ENCODE assay signal across 20 cellular contexts in genomic region chr14:68713782-68714181, GRCh38.
A peak's percentile ranks its signal among the peaks of the same experiment; 100 is the strongest.
DNase-seq lines count a peak whose midpoint lies in the region; ATAC-seq lines count a peak whose summit lies in the region.
"Had no signal": no experiment of that assay in that cellular context is flagged by ENCODE, and none has a peak within 500 bp of the region (broad histone marks: within the 10 kb centered on the region; RNA-seq: fewer than 3 reads in every experiment).

No MANE protein-coding gene starts in this region.

- no peaks in the 10 kb centered on the region for H3K79me2 ChIP-seq in GM23248 (ENCODE audit: insufficient read depth)
- H3K79me2 ChIP-seq in trophoblast cell (ENCODE audit: control insufficient read depth, insufficient read depth, low read length, poor library complexity) = no peaks in the 10 kb centered on the region

- peak overlapping the region; percentile 42 for H4K8ac ChIP-seq in trophoblast cell (ENCODE audit: low read depth, low read length)

- H3K4me3 Mint-ChIP-seq in CD4-positive, CD25-positive, alpha-beta regulatory T cell = no peak overlapping the region
- H3K4me3 Mint-ChIP-seq in effector memory CD8-positive, alpha-beta T cell = no peak overlapping the region
- H3K4me3 Mint-ChIP-seq: B cell; CD8-positive, alpha-beta T cell; GM23338 had no signal

- H3K36me3 ChIP-seq in CD4-positive, CD25-positive, alpha-beta regulatory T cell (ENCODE audit: control insufficient read depth, insufficient read depth, low read length) = no peaks in the 10 kb centered on the region
- H3K36me3 ChIP-seq in GM23248 (ENCODE audit: low read depth) (no peaks in the 10 kb centered on the region), trophoblast cell (ENCODE audit: control insufficient read depth in 1 of 2, insufficient read depth in 2 of 2, low read length in 2 of 2) (no peaks in the 10 kb centered on the region)
- H3K36me3 ChIP-seq: SJCRH30 had no signal

- no peak overlapping the region for H3K14ac ChIP-seq in trophoblast cell (ENCODE audit: low read length)

- H3K27ac ChIP-seq in CD4-positive, CD25-positive, alpha-beta regulatory T cell (ENCODE audit: insufficient read depth, low read length, poor library complexity, severe bottlenecking) = peak overlapping the region; percentile 76
- no peak overlapping the region for H3K27ac ChIP-seq in GM23248
- peak overlapping the region; percentile 34 for H3K27ac ChIP-seq in trophoblast cell (ENCODE audit: low read depth, low read length)
- H3K27ac ChIP-seq: KMS-11, PC-9 had no signal

- no peak overlapping the region for H3K4me2 ChIP-seq in GM23248 (ENCODE audit: unreplicated experiment)
- no peak overlapping the region for H3K4me2 ChIP-seq in trophoblast cell (ENCODE audit: low read length)
- H3K4me2 ChIP-seq: GM23338, KMS-11, PC-9 had no signal

- H3K36me3 Mint-ChIP-seq in CD4-positive, CD25-positive, alpha-beta regulatory T cell = no peaks in the 10 kb centered on the region
- no peaks in the 10 kb centered on the region for H3K36me3 Mint-ChIP-seq in effector memory CD8-positive, alpha-beta T cell (ENCODE audit: insufficient read depth)
- H3K36me3 Mint-ChIP-seq: CD8-positive, alpha-beta T cell had no signal

- DNase-seq in CD4-positive, CD25-positive, alpha-beta regulatory T cell = no peak
- DNase-seq in GM23248 (no peak), trophoblast cell (peak; percentile 78 to 90)
- DNase-seq in effector memory CD8-positive, alpha-beta T cell = no peak
- DNase-seq: CD8-positive, alpha-beta T cell; DND-41; NCI-H1092; NCI-H146; NCI-H2081; NCI-H510A; NCI-H82; PC-9; SJCRH30 had no signal

- H3K27me3 ChIP-seq in CD4-positive, CD25-positive, alpha-beta regulatory T cell (ENCODE audit: control insufficient read depth, insufficient read depth, low read length) = no peaks in the 10 kb centered on the region
- H3K27me3 ChIP-seq in GM23248 (replicated peaks; ENCODE audit: insufficient read depth) (no peaks in the 10 kb centered on the region), trophoblast cell (ENCODE audit: insufficient read depth, low read length) (no peaks in the 10 kb centered on the region)
- H3K27me3 ChIP-seq: SJCRH30 had no signal

- peaks cover 4% of the 10 kb centered on the region for H3K27me3 Mint-ChIP-seq in CD4-positive, CD25-positive, alpha-beta regulatory T cell
- no peaks in the 10 kb centered on the region for H3K27me3 Mint-ChIP-seq in effector memory CD8-positive, alpha-beta T cell
- H3K27me3 Mint-ChIP-seq: B cell had no signal

- H3K27ac Mint-ChIP-seq in CD4-positive, CD25-positive, alpha-beta regulatory T cell = peak overlapping the region; percentile 93 to 96 (median 94)
- peak overlapping the region; percentile 80 to 90 for H3K27ac Mint-ChIP-seq in effector memory CD8-positive, alpha-beta T cell
- H3K27ac Mint-ChIP-seq: B cell, GM23338 had no signal

- H2BK5ac ChIP-seq in trophoblast cell (ENCODE audit: low read depth, low read length, poor library complexity) = no peak overlapping the region

- H3K9me3 ChIP-seq in CD4-positive, CD25-positive, alpha-beta regulatory T cell (ENCODE audit: control insufficient read depth in 2 of 2, low read length in 2 of 2) = no peaks in the 10 kb centered on the region
- H3K9me3 ChIP-seq in GM23248 (ENCODE audit: low read depth) = no peaks in the 10 kb centered on the region
- peaks cover 2% of the 10 kb centered on the region for H3K9me3 ChIP-seq in trophoblast cell (ENCODE audit: insufficient read depth, low read depth, low read length)
- H3K9me3 ChIP-seq: SJCRH30 had no signal

- no peak overlapping the region for H3K4ac ChIP-seq in trophoblast cell (ENCODE audit: low read depth, low read length)

- in situ Hi-C loops in GM23248 (cut with MboI) = no loop called here

- no peak overlapping the region for H4K91ac ChIP-seq in trophoblast cell (ENCODE audit: low read depth, low read length)

- no peaks in the 10 kb centered on the region for H3K9me2 ChIP-seq in GM23248 (ENCODE audit: insufficient read depth)

- H2AFZ ChIP-seq in GM23248 (peak overlapping the region; percentile 6; the same call in 1 of the 2 replicates), trophoblast cell (ENCODE audit: insufficient read depth, low read length, poor library complexity) (no peak overlapping the region)
- H2AFZ ChIP-seq: PC-9 had no signal

- H3K4me1 Mint-ChIP-seq in CD4-positive, CD25-positive, alpha-beta regulatory T cell = peaks cover 27 to 77% (median 62%) of the 10 kb centered on the region in 4 donors
- peaks cover 28 to 33% of the 10 kb centered on the region in 2 donors for H3K4me1 Mint-ChIP-seq in effector memory CD8-positive, alpha-beta T cell (ENCODE audit: low read depth in 2 of 2)

- peak overlapping the region; percentile 5 for H2BK12ac ChIP-seq in trophoblast cell (ENCODE audit: low read length)

- H3K23ac ChIP-seq in trophoblast cell (ENCODE audit: low read length) = no peak overlapping the region

- H4K12ac ChIP-seq in trophoblast cell (ENCODE audit: low read depth, low read length) = no peak overlapping the region

- H3K9me3 Mint-ChIP-seq in CD4-positive, CD25-positive, alpha-beta regulatory T cell = peaks cover 0 to 1% (median 0%) of the 10 kb centered on the region in 7 donors
- no peaks in the 10 kb centered on the region for H3K9me3 Mint-ChIP-seq in effector memory CD8-positive, alpha-beta T cell
- H3K9me3 Mint-ChIP-seq: CD8-positive, alpha-beta T cell; GM23338 had no signal

- H3K9ac ChIP-seq in GM23248 (no peak overlapping the region), trophoblast cell (ENCODE audit: low read length) (no peak overlapping the region)
- H3K9ac ChIP-seq: KMS-11 had no signal

- H4K20me1 ChIP-seq in GM23248 (ENCODE audit: insufficient read depth) = no peaks in the 10 kb centered on the region

- H2AK5ac ChIP-seq in trophoblast cell (ENCODE audit: low read length) = no peak overlapping the region

- no peak overlapping the region for H3K4me3 ChIP-seq in CD4-positive, CD25-positive, alpha-beta regulatory T cell (ENCODE audit: low read depth, low read length)
- H3K4me3 ChIP-seq in GM23248 (no peak overlapping the region), trophoblast cell (ENCODE audit: low read depth, low read length) (no peak overlapping the region)
- H3K4me3 ChIP-seq: GM12878, GM23338, PC-9, SJCRH30 had no signal

- no peak overlapping the region for H3K18ac ChIP-seq in trophoblast cell (ENCODE audit: low read length)

- peaks cover 11% of the 10 kb centered on the region for H3K79me1 ChIP-seq in trophoblast cell (ENCODE audit: low read length)

- H2BK120ac ChIP-seq in trophoblast cell (ENCODE audit: insufficient read depth, low read length, poor library complexity) = peak overlapping the region; percentile 52

- H3F3A ChIP-seq in GM23248 (ENCODE audit: insufficient read depth) = no peaks in the 10 kb centered on the region

- H3K4me1 ChIP-seq in CD4-positive, CD25-positive, alpha-beta regulatory T cell (ENCODE audit: control insufficient read depth, insufficient read depth, low read length, poor library complexity, severe bottlenecking) = peaks cover 39% of the 10 kb centered on the region
- H3K4me1 ChIP-seq in GM23248 (ENCODE audit: insufficient read depth) = no peaks in the 10 kb centered on the region
- peaks cover 16 to 25% of the 10 kb centered on the region in 2 experiments for H3K4me1 ChIP-seq in trophoblast cell (ENCODE audit: control insufficient read depth in 1 of 2, insufficient read depth in 2 of 2, low read length in 2 of 2)

- 60 to 61% methylated on average over 7 of the region's 7 CpGs for WGBS in GM23248 (ENCODE audit: low coverage in 1 of 2, low lambda C conversion rate in 2 of 2, missing lambda C conversion rate in 2 of 2), 2 experiments
- WGBS in trophoblast cell (ENCODE audit: extremely low coverage, insufficient coverage, insufficient read length) = no CpG with 5 or more reads among the region's 7 CpGs

- no peak for ATAC-seq in CD4-positive, CD25-positive, alpha-beta regulatory T cell (ENCODE audit: low read depth in 2 of 2)
- no peak for ATAC-seq in effector memory CD8-positive, alpha-beta T cell (replicated peaks)
- no peak for ATAC-seq in HG02610 (IDR thresholded peaks at IDR 0.05; ENCODE audit: unreplicated experiment)
- no peak for ATAC-seq in GM21723 (IDR thresholded peaks at IDR 0.05; ENCODE audit: unreplicated experiment)
- no peak for ATAC-seq in HG03196 (IDR thresholded peaks at IDR 0.05; ENCODE audit: unreplicated experiment)
- ATAC-seq: CD8-positive, alpha-beta T cell; GM12878; GM23338 had no signal

Comparison
In these comparisons a context has a peak if more than half of its experiments do, and no peak if none do; other contexts are left out.
1. DNase-seq: peak in trophoblast cell (2 of 2); none in CD4-positive, CD25-positive, alpha-beta regulatory T cell (0 of 3), GM23248 (single experiment) and effector memory CD8-positive, alpha-beta T cell (0 of 3).